In the genomic region with DNA sequence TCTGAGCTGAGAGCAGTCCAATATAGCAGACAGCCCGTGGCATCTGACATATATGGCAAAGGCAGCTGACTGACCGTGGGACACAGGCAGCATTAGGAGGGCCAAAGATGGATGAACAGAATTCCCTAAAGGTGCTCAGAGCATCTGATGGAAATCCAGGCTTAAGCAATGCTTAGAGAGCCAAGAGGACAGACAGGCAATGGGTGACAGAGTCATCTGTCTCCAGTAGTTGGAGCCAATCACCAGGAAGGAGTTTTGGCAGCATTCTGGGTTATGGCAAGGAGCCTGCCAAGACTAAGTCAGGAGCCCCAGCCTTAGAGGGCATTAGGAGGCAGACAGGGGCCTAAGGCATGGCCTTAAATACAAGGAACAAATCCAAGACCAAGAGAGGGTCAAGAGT, we compare ENCODE assay signal across 16 cellular contexts.
DNase-seq lines count a peak whose midpoint lies in the region; ATAC-seq, FAIRE-seq and TF ChIP-seq lines count a peak whose summit lies in the region.
"Had no signal": no experiment of that assay in that cellular context is flagged by ENCODE, and none has a peak within 500 bp of the region (broad histone marks: within the 10 kb centered on the region; RNA-seq: fewer than 3 reads in every experiment).

No MANE protein-coding gene starts in this region.

- no peaks in the 10 kb centered on the region for H3K27me3 Mint-ChIP-seq in activated naive CD8-positive, alpha-beta T cell treated with anti-CD3 and anti-CD28 coated beads, Interleukin-2, amount 10 ng/mL, durations not matched to agents 7 days and 5 days

- TF ChIP-seq CTCF in GM13977 (IDR thresholded peaks at IDR 0.05; ENCODE audit: extremely low read depth, insufficient read depth, missing control alignments) (no peak), kidney (IDR thresholded peaks at IDR 0.05; ENCODE audit: borderline replicate concordance, extremely low read depth, insufficient read depth) (no peak)

- peak overlapping the region; percentile 68 for H3K4me2 ChIP-seq in BLaER1

- no peak overlapping the region for H3K9ac ChIP-seq in BLaER1
- H3K9ac ChIP-seq in kidney (ENCODE audit: low read length in 2 of 2) = no peak overlapping the region

- in situ Hi-C loops in GM13977 (cut with MboI; ENCODE audit: low pct_unique_long_range_greater_than_20kb, low sequenced_read_pairs, unreplicated experiment) = no loop called here

- H3K4me3 ChIP-seq in BLaER1 = no peak overlapping the region
- no peak overlapping the region for H3K4me3 ChIP-seq in kidney (ENCODE audit: low read length in 2 of 2)
- H3K4me3 ChIP-seq: tibial artery had no signal

- intact Hi-C loops in kidney (cut with DNase I) = no loop called here

- POLR2A ChIA-PET in activated naive CD8-positive, alpha-beta T cell treated with anti-CD3 and anti-CD28 coated beads, Interleukin-2, amount 10 ng/mL, durations not matched to agents 7 days and 5 days (lab: Charles Lee) = interaction anchor here (1.2 kb wide), 1 partner anchor 20 kb away, joined by 3 read pairs; no protein-coding TSS in a partner anchor

- DNase-seq in GM13977 (ENCODE audit: low spot score) = peak; percentile 23
- DNase-seq in activated naive CD8-positive, alpha-beta T cell treated with anti-CD3 and anti-CD28 coated beads, Interleukin-2, amount 10 ng/mL, durations not matched to agents 7 days and 5 days = no peak
- no peak for DNase-seq in left lobe of liver (ENCODE audit: low spot score)
- no peak for DNase-seq in mucosa of gallbladder (ENCODE audit: low spot score)
- no peak for DNase-seq in SW480 (ENCODE audit: low spot score)
- no peak for DNase-seq in kidney
- DNase-seq: DMS53; NCI-H187 treated with DMSO at 0.1 percent for 48 hours; stimulated activated CD4-positive, alpha-beta T cell treated with anti-CD3 and anti-CD28 coated beads, Interleukin-4, amount 100 ng/mL, for 24 hours had no signal

- H3K36me3 Mint-ChIP-seq in activated naive CD8-positive, alpha-beta T cell treated with anti-CD3 and anti-CD28 coated beads, Interleukin-2, amount 10 ng/mL, durations not matched to agents 7 days and 5 days = peaks cover 3% of the 10 kb centered on the region

- no peaks in the 10 kb centered on the region for H3K9me3 Mint-ChIP-seq in activated naive CD8-positive, alpha-beta T cell treated with anti-CD3 and anti-CD28 coated beads, Interleukin-2, amount 10 ng/mL, durations not matched to agents 7 days and 5 days

- H3K27ac ChIP-seq in BLaER1 (peak overlapping the region; percentile 75), kidney (ENCODE audit: low read depth in 2 of 2, low read length in 2 of 2) (peak overlapping the region in 1 of 2 donors; percentile 67)

- peaks cover 13% of the 10 kb centered on the region for H3K4me1 Mint-ChIP-seq in activated naive CD8-positive, alpha-beta T cell treated with anti-CD3 and anti-CD28 coated beads, Interleukin-2, amount 10 ng/mL, durations not matched to agents 7 days and 5 days

- no peak overlapping the region for H3K4me3 Mint-ChIP-seq in activated naive CD8-positive, alpha-beta T cell treated with anti-CD3 and anti-CD28 coated beads, Interleukin-2, amount 10 ng/mL, durations not matched to agents 7 days and 5 days

- peak overlapping the region; percentile 62 for H3K27ac Mint-ChIP-seq in activated naive CD8-positive, alpha-beta T cell treated with anti-CD3 and anti-CD28 coated beads, Interleukin-2, amount 10 ng/mL, durations not matched to agents 7 days and 5 days

- H3K9me3 ChIP-seq in BLaER1 = peaks cover 33% of the 10 kb centered on the region
- H3K9me3 ChIP-seq in kidney (ENCODE audit: control insufficient read depth in 1 of 2, low read length in 2 of 2) = no peaks in the 10 kb centered on the region

- peaks cover 26% of the 10 kb centered on the region for H3K4me1 ChIP-seq in BLaER1
- H3K4me1 ChIP-seq in kidney (ENCODE audit: control insufficient read depth in 1 of 2, insufficient read depth in 1 of 2, low read depth in 1 of 2, low read length in 2 of 2) = peaks cover 4 to 7% of the 10 kb centered on the region in 2 donors

- H3K36me3 ChIP-seq in BLaER1 (no peaks in the 10 kb centered on the region), kidney (ENCODE audit: control insufficient read depth in 1 of 2, insufficient read depth in 2 of 2, low read length in 2 of 2) (no peaks in the 10 kb centered on the region)
- H3K36me3 ChIP-seq: tibial artery had no signal

- no peaks in the 10 kb centered on the region for H4K20me1 ChIP-seq in BLaER1

- no peaks in the 10 kb centered on the region for H3K27me3 ChIP-seq in BLaER1
- H3K27me3 ChIP-seq: tibial artery had no signal

- no peak for ATAC-seq in activated naive CD8-positive, alpha-beta T cell treated with anti-CD3 and anti-CD28 coated beads, Interleukin-2, amount 10 ng/mL, durations not matched to agents 7 days and 5 days (ENCODE audit: low read depth)
- ATAC-seq in left lobe of liver (peak; percentile 47), GM21825 (IDR thresholded peaks at IDR 0.05; ENCODE audit: unreplicated experiment) (no peak)
- ATAC-seq: activated CD4-positive, CD25-positive, alpha-beta regulatory T cell treated with anti-CD3 and anti-CD28 coated beads, Interleukin-2, amount 50 U/mL, for 24 hours; Panc1 had no signal

- FAIRE-seq in kidney (lab: Jason Lieb, UNC) = no peak
- FAIRE-seq: GM18507, keratinocyte had no signal
